ENCODE assay signal across 9 cellular contexts in the genomic region with DNA sequence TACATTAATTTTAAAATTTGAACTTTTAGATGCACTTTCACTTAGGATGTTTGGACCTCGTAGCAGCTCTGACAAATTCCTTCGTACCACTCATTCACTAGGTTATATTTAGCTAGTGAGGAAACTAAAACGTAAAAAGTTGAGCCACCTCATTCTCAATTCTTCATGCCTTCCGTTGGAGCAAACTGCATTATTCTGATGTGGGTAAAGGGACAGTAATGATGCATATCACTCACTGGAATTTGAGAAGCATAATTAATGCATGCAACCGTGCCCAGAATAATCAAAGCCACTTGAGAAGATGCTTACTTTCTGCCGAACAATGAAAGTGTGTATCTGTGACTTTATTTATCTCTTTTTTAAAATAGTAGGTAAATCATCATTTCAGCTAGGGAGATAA. TPM values are rescaled to one million over a fixed set of nuclear protein-coding genes. Genes with fewer than 3 reads are reported as not detected.
DNase-seq lines count a peak whose midpoint lies in the region; ATAC-seq and TF ChIP-seq lines count a peak whose summit lies in the region.
"Had no signal": no experiment of that assay in that cellular context is flagged by ENCODE, and none has a peak within 500 bp of the region (broad histone marks: within the 10 kb centered on the region; RNA-seq: fewer than 3 reads in every experiment).

No MANE protein-coding gene starts in this region.

- H3K27me3 ChIP-seq in adipocyte (replicated peaks; ENCODE audit: control insufficient read depth, insufficient read depth, low read length) (no peaks in the 10 kb centered on the region), lower lobe of right lung (ENCODE audit: low read depth) (no peaks in the 10 kb centered on the region)

- ATAC-seq in lower lobe of right lung (no peak), HG02884 (IDR thresholded peaks at IDR 0.05; ENCODE audit: unreplicated experiment) (no peak)

- no peak for TF ChIP-seq CTCF in AG04449 (IDR thresholded peaks at IDR 0.05; ENCODE audit: insufficient read depth, low read length, missing control alignments)
- TF ChIP-seq CTCF in HFF-Myc (IDR thresholded peaks at IDR 0.05; ENCODE audit: low read depth, low read length, missing control alignments): no peak
- no peak for TF ChIP-seq CTCF in lower lobe of right lung (IDR thresholded peaks at IDR 0.05)

- H3K4me3 ChIP-seq in AG04449 (ENCODE audit: low read depth, low read length) (peak overlapping the region; percentile 78), HFF-Myc (replicated peaks; ENCODE audit: low read depth, low read length) (peak overlapping the region; percentile 86), adipocyte (ENCODE audit: low read length) (peak overlapping the region; percentile 91), lower lobe of right lung (peak overlapping the region; percentile 94)

- H3K9me3 ChIP-seq in adipocyte (ENCODE audit: control insufficient read depth, low read length) (no peaks in the 10 kb centered on the region), lower lobe of right lung (no peaks in the 10 kb centered on the region)

- H3K4me1 ChIP-seq in adipocyte (ENCODE audit: control insufficient read depth, insufficient read depth, low read length) (peaks cover 35% of the 10 kb centered on the region), lower lobe of right lung (peaks cover 40% of the 10 kb centered on the region)

- POLR2A ChIA-PET in AG04449 (lab: Yijun Ruan, JAX): interaction anchor here (0.9 to 1.2 kb wide), 2 partner anchors 12 to 37 kb away, joined by 5 read pairs; a partner anchor contains a TSS

- H3K36me3 ChIP-seq in adipocyte (ENCODE audit: control insufficient read depth, insufficient read depth, low read length, severe bottlenecking): peaks cover 17% of the 10 kb centered on the region
- peaks cover 38% of the 10 kb centered on the region for H3K36me3 ChIP-seq in lower lobe of right lung

- H3K9ac ChIP-seq in adipocyte (ENCODE audit: low read length): peak overlapping the region; percentile 94

- H3K27ac ChIP-seq in lower lobe of right lung: no peak overlapping the region

- CTCF ChIA-PET in AG04449 (lab: Yijun Ruan, JAX): interaction anchor here (0.9 to 2.3 kb wide), 2 partner anchors 48 to 77 kb away, joined by 3 to 10 read pairs; no protein-coding TSS in a partner anchor

- intact Hi-C loops in lower lobe of right lung (cut with DNase I): no loop called here
- intact Hi-C loops in head of caudate nucleus (cut with DNase I): no loop called here

- DNase-seq in AG04449 (ENCODE audit: low read depth, low spot score) (no peak), HFF-Myc (ENCODE audit: extremely low read depth, low read depth) (no peak), adipocyte (ENCODE audit: low read depth) (peak; percentile 69), lower lobe of right lung (no peak), NCI-H146 (lab: John Stamatoyannopoulos, UW) (no peak), head of caudate nucleus (no peak), activated gamma-delta T cell treated with Interleukin-2 at 50 U/mL for 16 hours (no peak)
- DNase-seq: NCI-H2029 treated with DMSO at 0.1 percent for 48 hours had no signal

RNA-seq across cellular contexts. Expression of a gene that starts 2.2 kb away (rescaled TPM):
- total RNA-seq in lower lobe of right lung: 31.5 TPM

RNA-seq across cellular contexts. Expression of a gene that starts 2.7 kb away (rescaled TPM):
- total RNA-seq in lower lobe of right lung: 13.2 TPM

RNA-seq across cellular contexts. Expression of a gene that starts 36.8 kb away (rescaled TPM):
- 1.1 TPM for total RNA-seq in lower lobe of right lung
